8 cellular contexts compared by ENCODE assay signal in the genomic region with DNA sequence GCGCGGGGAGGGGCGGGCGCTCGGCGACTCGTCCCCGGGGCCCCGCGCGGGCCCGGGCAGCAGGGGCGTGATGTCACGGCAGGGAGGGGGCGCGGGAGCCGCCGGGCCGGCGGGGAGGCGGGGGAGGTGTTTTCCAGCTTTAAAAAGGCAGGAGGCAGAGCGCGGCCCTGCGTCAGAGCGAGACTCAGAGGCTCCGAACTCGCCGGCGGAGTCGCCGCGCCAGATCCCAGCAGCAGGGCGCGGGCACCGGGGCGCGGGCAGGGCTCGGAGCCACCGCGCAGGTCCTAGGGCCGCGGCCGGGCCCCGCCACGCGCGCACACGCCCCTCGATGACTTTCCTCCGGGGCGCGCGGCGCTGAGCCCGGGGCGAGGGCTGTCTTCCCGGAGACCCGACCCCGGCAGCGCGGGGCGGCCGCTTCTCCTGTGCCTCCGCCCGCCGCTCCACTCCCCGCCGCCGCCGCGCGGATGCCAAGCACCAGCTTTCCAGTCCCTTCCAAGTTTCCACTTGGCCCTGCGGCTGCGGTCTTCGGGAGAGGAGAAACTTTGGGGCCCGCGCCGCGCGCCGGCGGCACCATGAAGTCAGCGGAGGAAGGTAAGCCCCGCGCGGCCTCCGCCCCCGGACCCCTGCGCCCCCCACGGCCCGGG. TPM values are rescaled to one million over a fixed set of nuclear protein-coding genes. Genes with fewer than 3 reads are reported as not detected.
DNase-seq lines count a peak whose midpoint lies in the region; ATAC-seq and TF ChIP-seq lines count a peak whose summit lies in the region.

NFATC1 (plus strand) TSS at position 170 of the 644 bp plus-strand sequence; CDS start at position 465, 295 bp downstream.

- no peak for TF ChIP-seq CTCF in fibroblast of mammary gland (conservative IDR thresholded peaks at IDR 0.05; ENCODE audit: control insufficient read depth, insufficient read depth, low read depth, low read length)
- no peak for TF ChIP-seq CTCF in neural crest cell (conservative IDR thresholded peaks at IDR 0.05)

- peaks cover 2% of the 10 kb centered on the region for H3K36me3 Mint-ChIP-seq in activated T-cell treated with anti-CD3 and anti-CD28 coated beads, Interleukin-2, amount 50 U/mL, for 4 hours (ENCODE audit: insufficient read depth)
- H3K36me3 Mint-ChIP-seq in neural crest cell (ENCODE audit: low read depth), result no peaks in the 10 kb centered on the region

- H3K9me3 Mint-ChIP-seq in activated T-cell treated with anti-CD3 and anti-CD28 coated beads, Interleukin-2, amount 50 U/mL, for 4 hours, result no peaks in the 10 kb centered on the region
- no peaks in the 10 kb centered on the region for H3K9me3 Mint-ChIP-seq in neural crest cell

- H3K4me1 Mint-ChIP-seq in activated T-cell treated with anti-CD3 and anti-CD28 coated beads, Interleukin-2, amount 50 U/mL, for 4 hours (ENCODE audit: low read depth), result peaks cover 25% of the 10 kb centered on the region
- peaks cover 11% of the 10 kb centered on the region for H3K4me1 Mint-ChIP-seq in neural crest cell

- no peak within 1 kb of the TSS for H3K27ac Mint-ChIP-seq in neural crest cell (ENCODE audit: unreplicated experiment)

- DNase-seq in A172 (ENCODE audit: low spot score) (peak; percentile 16), NCI-H774 (lab: John Stamatoyannopoulos, UW) (peak; percentile 53), fibroblast of mammary gland (ENCODE audit: low read depth) (peak; percentile 66), neural crest cell (ENCODE audit: low read depth, low spot score) (peak; percentile 55), substantia nigra (lab: John Stamatoyannopoulos, UW) (peak in 19 of 49 donors; percentile 19 to 71 (median 43))
- peak; percentile 89 for DNase-seq in activated T-cell treated with anti-CD3 and anti-CD28 coated beads, Interleukin-2, amount 50 U/mL, for 4 hours

- H3K4me3 ChIP-seq in fibroblast of mammary gland (ENCODE audit: control insufficient read depth, low read depth, low read length), result peak within 1 kb of the TSS; percentile 23

- H3K27me3 Mint-ChIP-seq in activated T-cell treated with anti-CD3 and anti-CD28 coated beads, Interleukin-2, amount 50 U/mL, for 4 hours (ENCODE audit: low read depth), result no peaks in the 10 kb centered on the region
- H3K27me3 Mint-ChIP-seq in neural crest cell (ENCODE audit: low read depth), result peaks cover 73% of the 10 kb centered on the region

- ATAC-seq in GM19023 (IDR thresholded peaks at IDR 0.05; ENCODE audit: unreplicated experiment) (peak; percentile 27), HG03108 (IDR thresholded peaks at IDR 0.05; ENCODE audit: unreplicated experiment) (no peak)
- peak; percentile 47 to 54 for ATAC-seq in activated T-cell treated with anti-CD3 and anti-CD28 coated beads, Interleukin-2, amount 50 U/mL, for 4 hours

- peak within 1 kb of the TSS; percentile 9 for H3K27ac ChIP-seq in substantia nigra (ENCODE audit: low read depth, low read length, poor library complexity, severe bottlenecking)

- H3K4me3 Mint-ChIP-seq in activated T-cell treated with anti-CD3 and anti-CD28 coated beads, Interleukin-2, amount 50 U/mL, for 4 hours, result peak within 1 kb of the TSS; percentile 92
- H3K4me3 Mint-ChIP-seq in neural crest cell, result peak within 1 kb of the TSS; percentile 77

RNA-seq across cellular contexts. Expression of gene NFATC1, which starts in this region (rescaled TPM):
- 6.5 and 7.7 TPM in 2 replicates for total RNA-seq in A172 (2014; rRNA removed; shearing (Covaris generic))
- 10 to 100 TPM; 62.7 to 80.8 (median 75.2) TPM for total RNA-seq in activated T-cell treated with anti-CD3 and anti-CD28 coated beads, Interleukin-2, amount 50 U/mL, for 4 hours
- 2.2 and 2.4 TPM in 2 replicates for total RNA-seq in neural crest cell
